Comparison of ENCODE assay signal across 8 cellular contexts in genomic region chr19:57708641-57709354, GRCh38. TPM values are rescaled to one million over a fixed set of nuclear protein-coding genes. Genes with fewer than 3 reads are reported as not detected.
DNase-seq lines count a peak whose midpoint lies in the region; ATAC-seq, FAIRE-seq and TF ChIP-seq lines count a peak whose summit lies in the region.

Gene ZNF154, minus strand, starts transcription at chr19:57709204. Its CDS starts 233 bp downstream, at chr19:57708971.

- no peak for FAIRE-seq in endothelial cell of umbilical vein (lab: Jason Lieb, UNC)

- intact Hi-C loops in activated CD8-positive, alpha-beta T cell treated with anti-CD3 and anti-CD28 coated beads for 36 hours (cut with micrococcal nuclease), result no loop called here
- intact Hi-C loops in endothelial cell of umbilical vein (cut with micrococcal nuclease), result no loop called here

- H4K20me1 ChIP-seq in endothelial cell of umbilical vein (replicated peaks; ENCODE audit: control insufficient read depth, extremely low read depth, insufficient read depth, low read length), result no peaks in the 10 kb centered on the region

- no peak within 1 kb of the TSS for H3K9ac ChIP-seq in endothelial cell of umbilical vein (replicated peaks; ENCODE audit: extremely low read depth, insufficient read depth, low read length)

- TF ChIP-seq CTCF in GM10248 (IDR thresholded peaks at IDR 0.05; ENCODE audit: control extremely low read depth, extremely low read depth, low read depth, missing control alignments), result no peak
- TF ChIP-seq CTCF in activated CD8-positive, alpha-beta T cell treated with anti-CD3 and anti-CD28 coated beads for 36 hours (IDR thresholded peaks at IDR 0.05), result no peak
- TF ChIP-seq CTCF in endothelial cell of umbilical vein (IDR thresholded peaks at IDR 0.05; ENCODE audit: extremely low read depth in 1 of 2, insufficient read depth in 1 of 2, low read depth in 1 of 2, low read length in 2 of 2), result no peak
- TF ChIP-seq CTCF in lung (IDR thresholded peaks at IDR 0.05; ENCODE audit: control extremely low read depth, extremely low read depth), result no peak

- TSS peak; percentile 48 for BruUV-seq in endothelial cell of umbilical vein (replicated peaks; lab: Mats Ljungman, UMichigan)

- no peaks in the 10 kb centered on the region for H3K27me3 Mint-ChIP-seq in activated CD8-positive, alpha-beta T cell treated with anti-CD3 and anti-CD28 coated beads for 36 hours

- H3K9me1 ChIP-seq in endothelial cell of umbilical vein (replicated peaks; ENCODE audit: control insufficient read depth, extremely low read depth, insufficient read depth, low read length), result no peaks in the 10 kb centered on the region

- no peak within 1 kb of the TSS for H3K4me2 ChIP-seq in endothelial cell of umbilical vein (ENCODE audit: insufficient read depth, low read length)

- CTCF ChIA-PET in GM10248 (lab: Yijun Ruan, JAX) (interaction anchor here (0.9 to 1.1 kb wide), 2 partner anchors 9 to 29 kb away, joined by 3 read pairs; no protein-coding TSS in a partner anchor), endothelial cell of umbilical vein (lab: Charles Lee) (no interaction called here)
- CTCF ChIA-PET in activated CD8-positive, alpha-beta T cell treated with anti-CD3 and anti-CD28 coated beads for 36 hours (lab: Charles Lee), result interaction anchor here (0.9 to 1.1 kb wide), 2 partner anchors 26 to 61 kb away, joined by 3 to 4 read pairs; partner anchors contain the start of gene ZNF586

- H3K4me3 ChIP-seq in endothelial cell of umbilical vein (replicated peaks in 1 of 3; ENCODE audit: insufficient read depth in 1 of 3, low read depth in 1 of 3, low read length in 3 of 3) (peak within 1 kb of the TSS in 1 of 3 experiments; percentile 48), lung (peak within 1 kb of the TSS; percentile 56)

- H3K9me3 ChIP-seq in endothelial cell of umbilical vein (replicated peaks; ENCODE audit: control insufficient read depth, insufficient read depth, low read length) (no peaks in the 10 kb centered on the region), lung (ENCODE audit: control insufficient read depth in 2 of 2, insufficient read depth in 1 of 2, low read length in 1 of 2) (peaks cover 0 to 64% of the 10 kb centered on the region in 2 donors)

- H3K4me1 Mint-ChIP-seq in activated CD8-positive, alpha-beta T cell treated with anti-CD3 and anti-CD28 coated beads for 36 hours (ENCODE audit: low read depth), result peaks cover 38% of the 10 kb centered on the region

- DNase-seq in GM10248 (ENCODE audit: extremely low spot score), result peak; percentile 69
- DNase-seq in activated CD8-positive, alpha-beta T cell treated with anti-CD3 and anti-CD28 coated beads for 36 hours, result peak; percentile 76
- DNase-seq in endothelial cell of umbilical vein (ENCODE audit: low read depth, low spot score), result peak; percentile 36
- peak; percentile 29 for DNase-seq in lung (ENCODE audit: low spot score)
- DNase-seq in stimulated activated CD8-positive, alpha-beta memory T cell treated with anti-CD3 and anti-CD28 coated beads, Interleukin-4, amount 100 ng/mL, for 24 hours (ENCODE audit: low read depth), result peak; percentile 4
- no peak for DNase-seq in NK-92 (lab: John Stamatoyannopoulos, UW; ENCODE audit: unreplicated experiment)
- DNase-seq in NCI-H1436 (lab: John Stamatoyannopoulos, UW), result no peak

- no peak for TF ChIP-seq POLR2A in endothelial cell of umbilical vein (IDR thresholded peaks at IDR 0.05; ENCODE audit: low read depth, low read length)

- 0 to 3% methylated on average over 53 of the region's 53 CpGs for WGBS in lung, 2 donors

- peak within 1 kb of the TSS; percentile 88 for H3K27ac Mint-ChIP-seq in activated CD8-positive, alpha-beta T cell treated with anti-CD3 and anti-CD28 coated beads for 36 hours

- peak within 1 kb of the TSS; percentile 77 for H3K4me3 Mint-ChIP-seq in activated CD8-positive, alpha-beta T cell treated with anti-CD3 and anti-CD28 coated beads for 36 hours

- peak; percentile 90 for ATAC-seq in activated CD8-positive, alpha-beta T cell treated with anti-CD3 and anti-CD28 coated beads for 36 hours
- ATAC-seq in lung (ENCODE audit: insufficient read depth, low FRiP score) (no peak), GM21381 (IDR thresholded peaks at IDR 0.05; ENCODE audit: unreplicated experiment) (no peak)

- H3K27ac ChIP-seq in endothelial cell of umbilical vein (ENCODE audit: insufficient read depth, low read depth, low read length) (no peak within 1 kb of the TSS), lung (ENCODE audit: low read depth in 1 of 2, low read length in 1 of 2) (peak within 1 kb of the TSS; percentile 50 to 88)

- POLR2A ChIA-PET in GM10248 (lab: Yijun Ruan, JAX) (interaction anchor here (0.6 to 0.9 kb wide), 2 partner anchors 18 to 960 kb away, joined by 3 to 7 read pairs; partner anchors contain the start of gene ZNF671), endothelial cell of umbilical vein (lab: Charles Lee) (no interaction called here)
- POLR2A ChIA-PET in activated CD8-positive, alpha-beta T cell treated with anti-CD3 and anti-CD28 coated beads for 36 hours (lab: Charles Lee), result interaction anchor here (0.7 to 1.6 kb wide), 5 partner anchors 19 to 306 kb away, joined by 3 to 4 read pairs (median 4); partner anchors contain the start of gene ZNF671

- peaks cover 60% of the 10 kb centered on the region for H3K36me3 Mint-ChIP-seq in activated CD8-positive, alpha-beta T cell treated with anti-CD3 and anti-CD28 coated beads for 36 hours (ENCODE audit: low read depth)

- peaks cover 0 to 16% of the 10 kb centered on the region in 2 experiments for H3K27me3 ChIP-seq in endothelial cell of umbilical vein (ENCODE audit: control insufficient read depth in 2 of 2, insufficient read depth in 2 of 2, low read length in 2 of 2)
- H3K27me3 ChIP-seq in lung (ENCODE audit: control insufficient read depth, insufficient read depth), result no peaks in the 10 kb centered on the region

- H3K9me3 Mint-ChIP-seq in activated CD8-positive, alpha-beta T cell treated with anti-CD3 and anti-CD28 coated beads for 36 hours, result peaks cover 41% of the 10 kb centered on the region

- H3K36me3 ChIP-seq in endothelial cell of umbilical vein (ENCODE audit: control insufficient read depth in 2 of 2, extremely low read depth in 1 of 2, insufficient read depth in 2 of 2, low read length in 2 of 2) (no peaks in the 10 kb centered on the region), lung (ENCODE audit: control insufficient read depth in 2 of 2, insufficient read depth in 2 of 2, low read length in 2 of 2) (peaks cover 0 to 7% of the 10 kb centered on the region in 2 donors)

- dilution Hi-C loops in endothelial cell of umbilical vein (cut with MboI; ENCODE audit: extremely low pct_ligation_motif_present, low sequenced_read_pairs), result no loop called here

- H2AFZ ChIP-seq in endothelial cell of umbilical vein (ENCODE audit: low read depth, low read length), result no peak within 1 kb of the TSS

- H3K4me1 ChIP-seq in endothelial cell of umbilical vein (ENCODE audit: control insufficient read depth, extremely low read depth, insufficient read depth, low read length), result no peaks in the 10 kb centered on the region
- H3K4me1 ChIP-seq in lung (ENCODE audit: control insufficient read depth in 2 of 2, insufficient read depth in 2 of 2, low read length in 2 of 2), result peaks cover 0 to 3% of the 10 kb centered on the region in 2 donors

- H3K79me2 ChIP-seq in endothelial cell of umbilical vein (ENCODE audit: control insufficient read depth, insufficient read depth, low read length), result no peaks in the 10 kb centered on the region

TF ChIP-seq in endothelial cell of umbilical vein, 7 proteins besides CTCF, POLR2A, EP300 and RAD21:
- no peak for TF ChIP-seq MYC (IDR thresholded peaks at IDR 0.05; ENCODE audit: low read depth, low read length)
- no peak for TF ChIP-seq EZH2 (IDR thresholded peaks at IDR 0.05; ENCODE audit: borderline replicate concordance, low read depth, low read length, severe bottlenecking)
- TF ChIP-seq, protein P1, sequence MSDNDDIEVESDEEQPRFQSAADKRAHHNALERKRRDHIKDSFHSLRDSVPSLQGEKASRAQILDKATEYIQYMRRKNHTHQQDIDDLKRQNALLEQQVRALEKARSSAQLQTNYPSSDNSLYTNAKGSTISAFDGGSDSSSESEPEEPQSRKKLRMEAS (IDR thresholded peaks at IDR 0.05; ENCODE audit: insufficient read depth, insufficient read length), result no peak
- TF ChIP-seq FOS (IDR thresholded peaks at IDR 0.05; ENCODE audit: borderline replicate concordance, insufficient read depth, low read length), result no peak
- TF ChIP-seq JUN (IDR thresholded peaks at IDR 0.05; ENCODE audit: borderline replicate concordance, insufficient read depth, insufficient read length, low read depth), result no peak
- no peak for TF ChIP-seq GATA2 (IDR thresholded peaks at IDR 0.05; ENCODE audit: insufficient read depth, insufficient read length, low read depth, low read length)
- TF ChIP-seq POLR2AphosphoS5 (IDR thresholded peaks at IDR 0.05; ENCODE audit: insufficient read depth, low read depth, low read length), result no peak
TF ChIP-seq in endothelial cell of umbilical vein: peak in this region for 0.

RNA-seq across cellular contexts. Expression of gene ZNF154, which starts in this region (rescaled TPM):
- 1 to 10 TPM; 3.6 to 3.8 TPM for total RNA-seq in activated CD8-positive, alpha-beta T cell treated with anti-CD3 and anti-CD28 coated beads for 36 hours
- 0.81 and 2.0 TPM in 2 replicates for total RNA-seq in endothelial cell of umbilical vein
- polyA plus RNA-seq in endothelial cell of umbilical vein, result 1.1 and 1.3 TPM in 2 replicates
- 0.49 and 0.59 TPM in 2 replicates for polyA plus RNA-seq in endothelial cell of umbilical vein (2011; cell fraction: cytosol; rRNA removed)
- 9.2 and 11.0 TPM in 2 replicates for polyA plus RNA-seq in endothelial cell of umbilical vein (2011; cell fraction: nucleus; rRNA removed)
- polyA plus RNA-seq in endothelial cell of umbilical vein (2012), result 0.56 and 0.91 TPM in 2 replicates
- 2.7 and 2.9 TPM in 2 replicates for polyA minus RNA-seq in endothelial cell of umbilical vein
- polyA minus RNA-seq in endothelial cell of umbilical vein (2011; cell fraction: cytosol; rRNA and poly(A)+ RNA removed), result not detected
- polyA minus RNA-seq in endothelial cell of umbilical vein (2011; cell fraction: nucleus; rRNA and poly(A)+ RNA removed), result 6.8 and 7.7 TPM in 2 replicates
- 10 to 100 TPM in 1 of 2 donors, 1 to 10 TPM in 1; 3.7 to 34.6 TPM for total RNA-seq in lung
- 1 to 10 TPM; 1.2 to 1.9 TPM for polyA plus RNA-seq in lung

Comparison
In these comparisons a context has a peak if more than half of its experiments do, and no peak if none do; other contexts are left out.
1. DNase-seq: peak in GM10248 (single experiment), activated CD8-positive, alpha-beta T cell treated with anti-CD3 and anti-CD28 coated beads for 36 hours (single experiment), endothelial cell of umbilical vein (single experiment), lung (single experiment) and stimulated activated CD8-positive, alpha-beta memory T cell treated with anti-CD3 and anti-CD28 coated beads, Interleukin-4, amount 100 ng/mL, for 24 hours (single experiment); none in NK-92 (single experiment) and NCI-H1436 (single experiment).